Comparison of ENCODE assay signal across 1 cellular context in genomic region chr6:43970913-43971775, GRCh38.
TF ChIP-seq lines count a peak whose summit lies in the region.

No MANE protein-coding gene starts in this region.

TF ChIP-seq in HepG2, 621 proteins besides CTCF, POLR2A, EP300 and RAD21 (continued from another document):
- TF ChIP-seq UBTF (CRISPR knock-in tag; IDR thresholded peaks at IDR 0.05) (no peak), ZNF556 (CRISPR knock-in tag; IDR thresholded peaks at IDR 0.05; ENCODE audit: borderline replicate concordance) (no peak), ZNF800 (CRISPR knock-in tag; IDR thresholded peaks at IDR 0.05) (no peak), THAP7 (CRISPR knock-in tag; IDR thresholded peaks at IDR 0.05) (peak; percentile 50; the same call in 1 of the 2 replicates), NFKB2 (CRISPR knock-in tag; IDR thresholded peaks at IDR 0.05; ENCODE audit: borderline replicate concordance) (0 out of 2 replicates have a peak, but pooled peaks have one; percentile 21), ZFX (CRISPR knock-in tag; IDR thresholded peaks at IDR 0.05; ENCODE audit: low read depth) (peak; percentile 35; the same call in 1 of the 2 replicates), FOXK1 (CRISPR knock-in tag; IDR thresholded peaks at IDR 0.05; ENCODE audit: borderline replicate concordance, low read depth) (no peak), MYC (CRISPR knock-in tag; IDR thresholded peaks at IDR 0.05; ENCODE audit: borderline replicate concordance) (peak; percentile 28; the same call in 1 of the 2 replicates), SAP130 (CRISPR knock-in tag; IDR thresholded peaks at IDR 0.05; ENCODE audit: low read depth) (0 out of 2 replicates have a peak, but pooled peaks have one; percentile 17), ZNF883 (CRISPR knock-in tag; IDR thresholded peaks at IDR 0.05; ENCODE audit: not compliant biosample characterization) (peak; percentile 40), ZNF772 (CRISPR knock-in tag; IDR thresholded peaks at IDR 0.05) (0 out of 2 replicates have a peak, but pooled peaks have one; percentile 45), MAX (IDR thresholded peaks at IDR 0.05) (peak; percentile 43; the same call in 1 of the 2 replicates), KDM1A (CRISPR knock-in tag; IDR thresholded peaks at IDR 0.05) (no peak), ZNF770 (CRISPR knock-in tag; IDR thresholded peaks at IDR 0.05) (peak; percentile 95)
